ENCODE assay signal across 34 cellular contexts in the genomic region with DNA sequence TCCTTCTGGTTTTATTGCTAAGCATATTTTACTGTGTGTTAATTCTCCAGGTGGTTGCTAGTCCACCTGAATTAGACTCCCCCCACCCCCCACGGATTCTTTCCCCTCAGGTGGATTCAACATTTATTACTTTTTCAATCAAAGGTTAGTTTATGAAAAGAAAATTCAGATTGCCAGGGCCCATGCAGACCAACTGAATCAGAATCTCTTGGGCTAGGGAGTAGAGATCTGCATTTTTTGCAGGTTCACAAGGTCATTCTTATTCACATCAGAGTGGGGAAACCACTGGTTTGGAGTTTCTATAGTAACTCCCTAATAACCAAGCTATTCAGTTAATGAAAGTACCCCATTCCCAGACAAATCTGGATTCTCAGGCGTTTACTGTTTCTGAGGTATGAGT. TPM values are rescaled to one million over a fixed set of nuclear protein-coding genes. Genes with fewer than 3 reads are reported as not detected.
"Had no signal": no experiment of that assay in that cellular context is flagged by ENCODE, and none has a peak within 500 bp of the region (broad histone marks: within the 10 kb centered on the region; RNA-seq: fewer than 3 reads in every experiment).

No MANE protein-coding gene starts in this region.

- H3K9me3 ChIP-seq: ascending aorta, gastrocnemius medialis, psoas muscle, sigmoid colon, uterus had no signal

- H3K9me3 Mint-ChIP-seq: activated CD4-positive, alpha-beta memory T cell treated with anti-CD3 and anti-CD28 coated beads, Interleukin-2, amount 10 ng/mL, durations not matched to agents 7 days and 5 days; activated CD4-positive, alpha-beta T cell treated with anti-CD3 and anti-CD28 coated beads, Interleukin-2, amount 10 ng/mL, durations not matched to agents 7 days and 5 days; activated naive CD4-positive, alpha-beta T cell treated with anti-CD3 and anti-CD28 coated beads, Interleukin-2, amount 10 ng/mL, durations not matched to agents 7 days and 5 days; activated naive CD8-positive, alpha-beta T cell treated with anti-CD3 and anti-CD28 coated beads, Interleukin-2, amount 10 ng/mL, durations not matched to agents 7 days and 5 days; activated T-cell treated with anti-CD3 and anti-CD28 coated beads, Interleukin-2, amount 50 U/mL, for 24 hours; effector memory CD8-positive, alpha-beta T cell; neural progenitor cell; stimulated activated effector memory CD8-positive, alpha-beta T cell treated with anti-CD3 and anti-CD28 coated beads, Interleukin-12 subunit alpha, Interleukin-12 subunit beta, amount 100 ng/mL, for 72 hours; stimulated activated naive CD8-positive, alpha-beta T cell treated with anti-CD3 and anti-CD28 coated beads, Interleukin-15, amount 100 ng/mL, for 72 hours; WTC11 had no signal

- ATAC-seq: effector memory CD8-positive, alpha-beta T cell; gastrocnemius medialis; left cardiac atrium; left ventricle myocardium superior; psoas muscle; stimulated activated effector memory CD8-positive, alpha-beta T cell treated with anti-CD3 and anti-CD28 coated beads, Interleukin-12 subunit alpha, Interleukin-12 subunit beta, amount 100 ng/mL, for 72 hours; stimulated activated naive CD8-positive, alpha-beta T cell treated with anti-CD3 and anti-CD28 coated beads, Interleukin-15, amount 100 ng/mL, for 72 hours; WTC11 had no signal

- H3K27me3 ChIP-seq: ascending aorta, hepatocyte, uterus had no signal

- H3K27ac ChIP-seq: ascending aorta, coronary artery, dorsolateral prefrontal cortex, gastrocnemius medialis, hepatocyte, neural progenitor cell, psoas muscle, sigmoid colon, uterus had no signal

- DNase-seq: activated CD4-positive, alpha-beta memory T cell treated with anti-CD3 and anti-CD28 coated beads, Interleukin-2, amount 10 ng/mL, durations not matched to agents 7 days and 5 days; activated CD4-positive, alpha-beta T cell treated with anti-CD3 and anti-CD28 coated beads for 1 hour; activated CD4-positive, alpha-beta T cell treated with anti-CD3 and anti-CD28 coated beads, Interleukin-2, amount 10 ng/mL, durations not matched to agents 7 days and 5 days; activated CD8-positive, alpha-beta memory T cell treated with anti-CD3 and anti-CD28 coated beads, Interleukin-2, amount 50 U/mL, for 48 hours; activated gamma-delta T cell; activated naive CD4-positive, alpha-beta T cell treated with anti-CD3 and anti-CD28 coated beads, Interleukin-2, amount 10 ng/mL, durations not matched to agents 7 days and 5 days; activated naive CD8-positive, alpha-beta T cell treated with anti-CD3 and anti-CD28 coated beads, Interleukin-2, amount 10 ng/mL, durations not matched to agents 7 days and 5 days; activated T-cell treated with anti-CD3 and anti-CD28 coated beads, Interleukin-2, amount 50 U/mL, for 24 hours; dorsolateral prefrontal cortex; effector memory CD8-positive, alpha-beta T cell; erythroblast; gastrocnemius medialis; glutamatergic neuron; islet precursor cell; left cardiac atrium; left ventricle myocardium superior; occipital lobe; psoas muscle; sigmoid colon; small intestine; stimulated activated CD4-positive, alpha-beta T cell treated with anti-CD3 and anti-CD28 coated beads, Interleukin-4, amount 100 ng/mL, for 24 hours; stimulated activated naive CD8-positive, alpha-beta T cell treated with anti-CD3 and anti-CD28 coated beads, Interleukin-15, amount 100 ng/mL, for 72 hours; substantia nigra; uterus had no signal

- H3K4me3 ChIP-seq: ascending aorta, coronary artery, dorsolateral prefrontal cortex, gastrocnemius medialis, hepatocyte, neural progenitor cell, psoas muscle, sigmoid colon, uterus had no signal

- H3K79me2 ChIP-seq: hepatocyte, parathyroid adenoma had no signal

- H3K4me3 Mint-ChIP-seq: activated CD4-positive, alpha-beta T cell treated with anti-CD3 and anti-CD28 coated beads, Interleukin-2, amount 10 ng/mL, durations not matched to agents 7 days and 5 days; activated naive CD4-positive, alpha-beta T cell treated with anti-CD3 and anti-CD28 coated beads, Interleukin-2, amount 10 ng/mL, durations not matched to agents 7 days and 5 days; activated T-cell treated with anti-CD3 and anti-CD28 coated beads, Interleukin-2, amount 50 U/mL, for 24 hours; brain; neural progenitor cell; stimulated activated naive CD8-positive, alpha-beta T cell treated with anti-CD3 and anti-CD28 coated beads, Interleukin-15, amount 100 ng/mL, for 72 hours; WTC11 had no signal

- H3K9ac ChIP-seq: neural progenitor cell, parathyroid adenoma had no signal

- H3K4me2 ChIP-seq: hepatocyte, neural progenitor cell had no signal

- H3K36me3 Mint-ChIP-seq: activated naive CD4-positive, alpha-beta T cell treated with anti-CD3 and anti-CD28 coated beads, Interleukin-2, amount 10 ng/mL, durations not matched to agents 7 days and 5 days; activated naive CD8-positive, alpha-beta T cell treated with anti-CD3 and anti-CD28 coated beads, Interleukin-2, amount 10 ng/mL, durations not matched to agents 7 days and 5 days; brain; neural progenitor cell; stimulated activated effector memory CD8-positive, alpha-beta T cell treated with anti-CD3 and anti-CD28 coated beads, Interleukin-12 subunit alpha, Interleukin-12 subunit beta, amount 100 ng/mL, for 72 hours; type B pancreatic cell; WTC11 had no signal

- H3K4me1 ChIP-seq: ascending aorta, gastrocnemius medialis, neural progenitor cell, psoas muscle, sigmoid colon, uterus had no signal

- H3K27me3 Mint-ChIP-seq: activated CD4-positive, alpha-beta memory T cell treated with anti-CD3 and anti-CD28 coated beads, Interleukin-2, amount 10 ng/mL, durations not matched to agents 7 days and 5 days; effector memory CD8-positive, alpha-beta T cell had no signal

- H3K27ac Mint-ChIP-seq: activated T-cell treated with anti-CD3 and anti-CD28 coated beads, Interleukin-2, amount 50 U/mL, for 24 hours; effector memory CD8-positive, alpha-beta T cell; neural progenitor cell; stimulated activated effector memory CD8-positive, alpha-beta T cell treated with anti-CD3 and anti-CD28 coated beads, Interleukin-12 subunit alpha, Interleukin-12 subunit beta, amount 100 ng/mL, for 72 hours; stimulated activated naive CD8-positive, alpha-beta T cell treated with anti-CD3 and anti-CD28 coated beads, Interleukin-15, amount 100 ng/mL, for 72 hours; WTC11 had no signal

- H2AFZ ChIP-seq: hepatocyte, neural progenitor cell had no signal

- H3K36me3 ChIP-seq: ascending aorta, gastrocnemius medialis, neural progenitor cell, sigmoid colon, uterus had no signal

RNA-seq across cellular contexts. Expression of gene TMEM255A, which starts 9.8 kb away (rescaled TPM):
- total RNA-seq: activated CD4-positive, alpha-beta memory T cell treated with anti-CD3 and anti-CD28 coated beads, Interleukin-2, amount 10 ng/mL, durations not matched to agents 7 days and 5 days; activated CD4-positive, alpha-beta T cell treated with anti-CD3 and anti-CD28 coated beads, Interleukin-2, amount 10 ng/mL, durations not matched to agents 7 days and 5 days; ascending aorta; lung microvascular endothelial cell had no signal
